8 cellular contexts compared by ENCODE assay signal in genomic region chr3:99753268-99753975, GRCh38.
DNase-seq lines count a peak whose midpoint lies in the region; ATAC-seq and TF ChIP-seq lines count a peak whose summit lies in the region.

No MANE protein-coding gene starts in this region.

- H3K9me3 ChIP-seq in left lung = no peaks in the 10 kb centered on the region

- H3K4me1 ChIP-seq in left lung = no peaks in the 10 kb centered on the region

- H3K27ac ChIP-seq in left lung = no peak overlapping the region

- no peak overlapping the region for H3K27ac Mint-ChIP-seq in activated naive CD4-positive, alpha-beta T cell treated with anti-CD3 and anti-CD28 coated beads for 36 hours
- H3K27ac Mint-ChIP-seq in type B pancreatic cell = no peak overlapping the region

- H3K4me3 Mint-ChIP-seq in activated naive CD4-positive, alpha-beta T cell treated with anti-CD3 and anti-CD28 coated beads for 36 hours = no peak overlapping the region
- H3K4me3 Mint-ChIP-seq in type B pancreatic cell = no peak overlapping the region

- H3K4me1 Mint-ChIP-seq in activated naive CD4-positive, alpha-beta T cell treated with anti-CD3 and anti-CD28 coated beads for 36 hours (ENCODE audit: low read depth) = no peaks in the 10 kb centered on the region
- no peaks in the 10 kb centered on the region for H3K4me1 Mint-ChIP-seq in type B pancreatic cell (ENCODE audit: unreplicated experiment)

- H3K36me3 ChIP-seq in left lung = no peaks in the 10 kb centered on the region

- peaks cover 4% of the 10 kb centered on the region for H3K27me3 Mint-ChIP-seq in activated naive CD4-positive, alpha-beta T cell treated with anti-CD3 and anti-CD28 coated beads for 36 hours (ENCODE audit: low read depth)
- H3K27me3 Mint-ChIP-seq in type B pancreatic cell = peaks cover 33% of the 10 kb centered on the region

- no peaks in the 10 kb centered on the region for H3K27me3 ChIP-seq in left lung

- TF ChIP-seq CTCF in left lung (IDR thresholded peaks at IDR 0.05) = peak; percentile 27 to 64
- peak; percentile 91 for TF ChIP-seq CTCF in type B pancreatic cell (conservative IDR thresholded peaks at IDR 0.05)

- CTCF ChIA-PET in activated naive CD4-positive, alpha-beta T cell treated with anti-CD3 and anti-CD28 coated beads for 36 hours (lab: Charles Lee) = interaction anchor here (0.6 to 1.9 kb wide), 11 partner anchors 12 to 1151 kb away, joined by 3 to 9 read pairs (median 4); no protein-coding TSS in a partner anchor

- ATAC-seq in GM21576 (IDR thresholded peaks at IDR 0.05; ENCODE audit: unreplicated experiment) (peak; percentile 68), left lung (peak; percentile 85)

- intact Hi-C loops in activated naive CD4-positive, alpha-beta T cell treated with anti-CD3 and anti-CD28 coated beads for 36 hours (cut with micrococcal nuclease) = loop anchor here (1.0 to 2.0 kb wide), 6 partner anchors 66 to 1157 kb away; no protein-coding TSS in a partner anchor
- intact Hi-C loops in left lung (cut with DNase I) = no loop called here

- H3K9me3 Mint-ChIP-seq in activated naive CD4-positive, alpha-beta T cell treated with anti-CD3 and anti-CD28 coated beads for 36 hours = no peaks in the 10 kb centered on the region
- no peaks in the 10 kb centered on the region for H3K9me3 Mint-ChIP-seq in type B pancreatic cell

- no peaks in the 10 kb centered on the region for H3K36me3 Mint-ChIP-seq in activated naive CD4-positive, alpha-beta T cell treated with anti-CD3 and anti-CD28 coated beads for 36 hours (ENCODE audit: low read depth)
- no peaks in the 10 kb centered on the region for H3K36me3 Mint-ChIP-seq in type B pancreatic cell

- DNase-seq in activated naive CD4-positive, alpha-beta T cell treated with anti-CD3 and anti-CD28 coated beads for 36 hours = peak; percentile 28
- no peak for DNase-seq in activated naive CD4-positive, alpha-beta T cell (lab: John Stamatoyannopoulos, UW)
- DNase-seq in HuH-7.5 (ENCODE audit: low spot score) (peak; percentile 38), RKO (ENCODE audit: low spot score) (peak; percentile 84), cerebellar cortex (ENCODE audit: low spot score) (peak; percentile 52), left lung (no peak), type B pancreatic cell (ENCODE audit: extremely low spot score, unreplicated experiment) (no peak)

- no peak overlapping the region for H3K4me3 ChIP-seq in left lung

Comparison
In these comparisons a context has a peak if more than half of its experiments do, and no peak if none do; other contexts are left out.
1. DNase-seq: peak in activated naive CD4-positive, alpha-beta T cell treated with anti-CD3 and anti-CD28 coated beads for 36 hours (single experiment), HuH-7.5 (single experiment), RKO (single experiment) and cerebellar cortex (single experiment); none in activated naive CD4-positive, alpha-beta T cell (0 of 4), left lung (0 of 2) and type B pancreatic cell (single experiment).